26 cellular contexts compared by ENCODE assay signal in the genomic region with DNA sequence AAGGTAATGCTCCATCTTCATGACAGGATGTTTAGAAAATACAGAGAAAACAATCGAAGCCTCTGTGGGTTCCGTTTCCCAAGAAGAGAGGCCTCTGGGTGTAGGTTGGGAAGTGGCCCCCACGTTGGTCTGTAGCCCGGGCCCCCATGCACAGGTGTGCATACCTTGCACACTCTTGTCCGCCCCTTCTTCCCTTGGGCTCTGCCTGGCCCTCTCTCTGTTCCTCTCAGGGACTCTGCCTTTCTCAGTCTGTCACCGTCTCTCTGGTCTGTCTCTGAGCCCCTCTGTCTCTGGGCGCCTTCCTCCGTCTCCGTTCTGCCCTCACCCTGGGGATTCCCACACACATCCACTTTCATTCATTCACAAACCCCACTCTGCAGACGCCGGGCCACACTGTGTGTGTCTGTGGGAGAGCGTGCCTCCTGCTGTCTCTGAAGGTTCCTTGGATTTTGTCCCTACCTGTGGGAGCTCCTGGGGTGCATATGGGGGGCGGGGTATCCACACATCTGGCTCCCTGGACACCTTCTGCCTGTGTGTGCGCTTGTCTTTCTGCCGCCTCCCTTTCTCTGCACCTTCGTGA.
DNase-seq lines count a peak whose midpoint lies in the region; ATAC-seq, FAIRE-seq and TF ChIP-seq lines count a peak whose summit lies in the region.
"Had no signal": no experiment of that assay in that cellular context is flagged by ENCODE, and none has a peak within 500 bp of the region (broad histone marks: within the 10 kb centered on the region; RNA-seq: fewer than 3 reads in every experiment).

No MANE protein-coding gene starts in this region.

- H3K4ac ChIP-seq in H1 (replicated peaks; ENCODE audit: insufficient read length, low read depth, low read length): no peak overlapping the region

- CTCF ChIA-PET in H1 (lab: Charles Lee; ENCODE audit: partially characterized antibody): no interaction called here
- CTCF ChIA-PET in PC-3 (lab: Charles Lee): no interaction called here

- no peak overlapping the region for H3K23ac ChIP-seq in H1 (ENCODE audit: insufficient read length)

- H3K9me3 Mint-ChIP-seq in neural progenitor cell: peaks cover 2% of the 10 kb centered on the region
- H3K9me3 Mint-ChIP-seq: CD4-positive, CD25-positive, alpha-beta regulatory T cell had no signal

- TF ChIP-seq EP300 in H1 (IDR thresholded peaks at IDR 0.05; ENCODE audit: borderline replicate concordance in 1 of 2, low read depth in 2 of 2, low read length in 2 of 2): no peak
- no peak for TF ChIP-seq EP300 in gastroesophageal sphincter (IDR thresholded peaks at IDR 0.05)

- H3K79me1 ChIP-seq in H1 (ENCODE audit: low read depth, low read length): peaks cover 3% of the 10 kb centered on the region; the same call in 1 of the 2 replicates

- H3K4me3 ChIP-seq in BLaER1 (no peak overlapping the region), RWPE2 (ENCODE audit: severe bottlenecking) (no peak overlapping the region), H1 (ENCODE audit: extremely low read depth in 1 of 4, insufficient read depth in 2 of 4, low read depth in 3 of 4, low read length in 4 of 4) (no peak overlapping the region), neural progenitor cell (no peak overlapping the region), PC-3 (ENCODE audit: low read length) (no peak overlapping the region), gastroesophageal sphincter (no peak overlapping the region)
- H3K4me3 ChIP-seq: K562 had no signal

- peak overlapping the region; percentile 5; the same call in 1 of the 2 replicates for H4K8ac ChIP-seq in H1 (ENCODE audit: extremely low read depth, insufficient read depth, low read length)

- peak; percentile 71 for DNase-seq in RWPE2 (ENCODE audit: low spot score)
- no peak for DNase-seq in H1 (ENCODE audit: low read depth in 1 of 2, low spot score in 2 of 2)
- DNase-seq in neural progenitor cell (ENCODE audit: low spot score): no peak
- no peak for DNase-seq in PC-3
- no peak for DNase-seq in left lobe of liver (ENCODE audit: low spot score)
- DNase-seq in retina: no peak
- DNase-seq: 8988T; ACHN; BE2C; CD4-positive, CD25-positive, alpha-beta regulatory T cell; DMS153; DND-41; H7; Kasumi-1; NCI-H1092 treated with DMSO at 0.1 percent for 48 hours; NCI-H1436; NCI-H187 treated with DMSO at 0.1 percent for 48 hours; NCI-H2171 treated with DMSO at 0.1 percent for 48 hours; NCI-H524 treated with DMSO at 0.1 percent for 48 hours; NCI-H774; SJCRH30 had no signal

- H4K5ac ChIP-seq in H1 (ENCODE audit: insufficient read length, low read depth, low read length): no peak overlapping the region

- H3K79me2 ChIP-seq in H1 (ENCODE audit: control insufficient read depth in 1 of 2, insufficient read depth in 2 of 2, low read length in 2 of 2): no peaks in the 10 kb centered on the region
- H3K79me2 ChIP-seq in neural progenitor cell (ENCODE audit: low read depth): no peaks in the 10 kb centered on the region
- no peaks in the 10 kb centered on the region for H3K79me2 ChIP-seq in PC-3 (ENCODE audit: low read length)

- H2BK5ac ChIP-seq in H1 (ENCODE audit: low read depth, low read length): no peak overlapping the region; the same call in 1 of the 2 replicates

- H2BK20ac ChIP-seq in H1 (ENCODE audit: low read length): no peak overlapping the region

- H3K4me2 ChIP-seq in BLaER1: peak overlapping the region; percentile 42; the same call in 1 of the 2 replicates
- no peak overlapping the region; a peak in 2 of 4 replicates for H3K4me2 ChIP-seq in H1 (ENCODE audit: insufficient read depth in 1 of 2, low read depth in 2 of 2, low read length in 2 of 2)
- no peak overlapping the region for H3K4me2 ChIP-seq in neural progenitor cell
- H3K4me2 ChIP-seq in PC-3 (ENCODE audit: low read length): no peak overlapping the region

- peaks cover 8% of the 10 kb centered on the region for H3K27me3 Mint-ChIP-seq in neural progenitor cell (ENCODE audit: insufficient read depth, low read depth)

- peak overlapping the region; percentile 32; the same call in 1 of the 2 replicates for H3K18ac ChIP-seq in H1 (ENCODE audit: extremely low read depth, low read length)

- H3K4me1 Mint-ChIP-seq in neural progenitor cell: peaks cover 39% of the 10 kb centered on the region

- TF ChIP-seq RAD21 in H1 (IDR thresholded peaks at IDR 0.05 in 1 of 2, conservative IDR thresholded peaks at IDR 0.05 in 1 of 2; ENCODE audit: low read depth in 2 of 2, low read length in 2 of 2): no peak

- H2BK120ac ChIP-seq in H1 (replicated peaks; ENCODE audit: low read depth, low read length): no peak overlapping the region

- POLR2A ChIA-PET in H1 (lab: Charles Lee; ENCODE audit: partially characterized antibody): interaction anchor here (1.2 kb wide), 1 partner anchor 152 kb away, joined by 5 read pairs; no protein-coding TSS in a partner anchor
- POLR2A ChIA-PET in PC-3 (lab: Charles Lee; ENCODE audit: unreplicated experiment): no interaction called here

- peak overlapping the region; percentile 64 for H3K27ac Mint-ChIP-seq in neural progenitor cell

- H3K9me3 ChIP-seq in BLaER1 (no peaks in the 10 kb centered on the region), RWPE2 (ENCODE audit: severe bottlenecking) (no peaks in the 10 kb centered on the region), H1 (ENCODE audit: insufficient read depth in 2 of 2, low read depth in 1 of 2, low read length in 1 of 2) (no peaks in the 10 kb centered on the region), neural progenitor cell (ENCODE audit: low read depth) (no peaks in the 10 kb centered on the region), PC-3 (ENCODE audit: low read length) (no peaks in the 10 kb centered on the region), gastroesophageal sphincter (no peaks in the 10 kb centered on the region)
- H3K9me3 ChIP-seq: BE2C, SJCRH30 had no signal

- H3F3A ChIP-seq in neural progenitor cell (ENCODE audit: low read depth): peaks cover 16% of the 10 kb centered on the region
- no peaks in the 10 kb centered on the region for H3F3A ChIP-seq in PC-3 (ENCODE audit: low read length, unreplicated experiment)

- no peak for FAIRE-seq in H1 (lab: Jason Lieb, UNC)
- FAIRE-seq: GM12892, K562 had no signal

- H3K9ac ChIP-seq in BLaER1: no peak overlapping the region
- no peak overlapping the region; a peak in 1 of 7 replicates for H3K9ac ChIP-seq in H1 (replicated peaks in 1 of 4; ENCODE audit: extremely low read depth in 1 of 4, low read depth in 3 of 4, low read length in 3 of 4)
- no peak overlapping the region for H3K9ac ChIP-seq in neural progenitor cell
- no peak overlapping the region for H3K9ac ChIP-seq in PC-3 (ENCODE audit: low read length)

- peak overlapping the region; percentile 24 for H3K4me3 Mint-ChIP-seq in neural progenitor cell
- H3K4me3 Mint-ChIP-seq: CD4-positive, CD25-positive, alpha-beta regulatory T cell had no signal

- H3K23me2 ChIP-seq in H1 (ENCODE audit: low read depth, low read length): peaks cover 7% of the 10 kb centered on the region; the same call in 1 of the 2 replicates

- intact Hi-C loops in PC-3 (cut with micrococcal nuclease): no loop called here

- no peak overlapping the region for H3K27ac ChIP-seq in BLaER1
- H3K27ac ChIP-seq in RWPE2 (ENCODE audit: poor library complexity, severe bottlenecking): no peak overlapping the region
- H3K27ac ChIP-seq in H1 (ENCODE audit: low read depth, low read length): no peak overlapping the region
- no peak overlapping the region for H3K27ac ChIP-seq in neural progenitor cell
- H3K27ac ChIP-seq in PC-3 (ENCODE audit: low read length): no peak overlapping the region
- H3K27ac ChIP-seq in gastroesophageal sphincter: no peak overlapping the region
- H3K27ac ChIP-seq: SJCRH30 had no signal

- TF ChIP-seq POLR2A in H1 (IDR thresholded peaks at IDR 0.05; ENCODE audit: control extremely low read depth in 1 of 2, low read depth in 2 of 2, low read length in 2 of 2) (no peak), gastroesophageal sphincter (IDR thresholded peaks at IDR 0.05) (no peak)

- no peak overlapping the region for H3K14ac ChIP-seq in H1 (ENCODE audit: insufficient read length)

- no peak for ATAC-seq in RWPE2 (ENCODE audit: low read depth)
- no peak for ATAC-seq in PC-3
- no peak for ATAC-seq in left lobe of liver
- ATAC-seq in gastroesophageal sphincter: no peak
- ATAC-seq: K562, Right ventricle myocardium inferior had no signal

- no peak overlapping the region for H3K56ac ChIP-seq in H1 (replicated peaks; ENCODE audit: insufficient read length, low read depth, low read length)

- H3K36me3 ChIP-seq in BLaER1 (no peaks in the 10 kb centered on the region), RWPE2 (ENCODE audit: low read depth) (no peaks in the 10 kb centered on the region), H1 (ENCODE audit: control insufficient read depth in 2 of 4, insufficient read depth in 4 of 4, low read length in 3 of 4) (no peaks in the 10 kb centered on the region; a peak in 1 of 8 replicates), neural progenitor cell (no peaks in the 10 kb centered on the region), PC-3 (ENCODE audit: low read depth, low read length) (no peaks in the 10 kb centered on the region), gastroesophageal sphincter (no peaks in the 10 kb centered on the region)
- H3K36me3 ChIP-seq: BE2C, SJCRH30 had no signal

- no peak for TF ChIP-seq CTCF in RWPE2 (IDR thresholded peaks at IDR 0.05; ENCODE audit: poor library complexity, severe bottlenecking)
- TF ChIP-seq CTCF in H1 (IDR thresholded peaks at IDR 0.05; ENCODE audit: control extremely low read depth in 1 of 3, insufficient read depth in 1 of 3, low read depth in 1 of 3, low read length in 3 of 3): no peak
- no peak for TF ChIP-seq CTCF in neural progenitor cell (IDR thresholded peaks at IDR 0.05)
- no peak for TF ChIP-seq CTCF in PC-3 (conservative IDR thresholded peaks at IDR 0.05; ENCODE audit: low read depth, low read length)
- no peak for TF ChIP-seq CTCF in gastroesophageal sphincter (IDR thresholded peaks at IDR 0.05)

- no peaks in the 10 kb centered on the region for H4K20me1 ChIP-seq in BLaER1
- no peaks in the 10 kb centered on the region for H4K20me1 ChIP-seq in H1 (replicated peaks in 1 of 2; ENCODE audit: control insufficient read depth in 1 of 2, insufficient read depth in 2 of 2, low read length in 2 of 2)
- H4K20me1 ChIP-seq in neural progenitor cell (ENCODE audit: low read depth): no peaks in the 10 kb centered on the region
- no peaks in the 10 kb centered on the region for H4K20me1 ChIP-seq in PC-3 (ENCODE audit: low read length)

- no peak overlapping the region; the same call in 1 of the 2 replicates for H2BK15ac ChIP-seq in H1 (ENCODE audit: low read length)

- H3K9me2 ChIP-seq in PC-3 (replicated peaks; ENCODE audit: low read length): no peaks in the 10 kb centered on the region

- no peak overlapping the region for H4K91ac ChIP-seq in H1 (replicated peaks; ENCODE audit: insufficient read length, low read length)

- H2BK12ac ChIP-seq in H1 (ENCODE audit: low read depth, low read length): peak overlapping the region; percentile 75

- no peaks in the 10 kb centered on the region for H3K27me3 ChIP-seq in BLaER1
- peaks cover 33% of the 10 kb centered on the region for H3K27me3 ChIP-seq in RWPE2 (ENCODE audit: insufficient read depth, poor library complexity, severe bottlenecking)
- H3K27me3 ChIP-seq in H1 (replicated peaks in 1 of 4; ENCODE audit: control insufficient read depth in 3 of 4, extremely low read depth in 1 of 4, insufficient read depth in 3 of 4, low read length in 3 of 4): no peaks in the 10 kb centered on the region; a peak in 1 of 7 replicates
- no peaks in the 10 kb centered on the region for H3K27me3 ChIP-seq in neural progenitor cell
- peaks cover 33% of the 10 kb centered on the region for H3K27me3 ChIP-seq in PC-3 (ENCODE audit: low read length)
- peaks cover 41% of the 10 kb centered on the region for H3K27me3 ChIP-seq in gastroesophageal sphincter
- H3K27me3 ChIP-seq: BE2C had no signal

- 0 out of 2 replicates have a peak overlapping the region, but pooled peaks have one; percentile 87 for H2AK5ac ChIP-seq in H1 (ENCODE audit: low read depth, low read length)

- no peaks in the 10 kb centered on the region for H3K36me3 Mint-ChIP-seq in neural progenitor cell
- H3K36me3 Mint-ChIP-seq: CD4-positive, CD25-positive, alpha-beta regulatory T cell had no signal

- H2AFZ ChIP-seq in H1 (ENCODE audit: low read length): no peak overlapping the region
- no peak overlapping the region for H2AFZ ChIP-seq in neural progenitor cell (replicated peaks)
- no peak overlapping the region for H2AFZ ChIP-seq in PC-3 (ENCODE audit: low read length)

- 81% methylated on average over 15 of the region's 16 CpGs; no CpG with 5 or more reads in 1 of the 2 experiments for WGBS in H1 (ENCODE audit: extremely low coverage in 1 of 2, insufficient coverage in 1 of 2, insufficient read length in 1 of 2, insufficient replicate concordance in 2 of 2, low coverage in 1 of 2, low lambda C conversion rate in 2 of 2, missing lambda C conversion rate in 1 of 2), 2 experiments
- 63% methylated on average over 15 of the region's 16 CpGs; no CpG with 5 or more reads in 1 of the 2 donors for WGBS in gastroesophageal sphincter (ENCODE audit: low coverage in 1 of 2), 2 donors

- BruUV-seq in PC-3 (replicated peaks; lab: Mats Ljungman, UMichigan): no TSS peak

- H3K4me1 ChIP-seq in BLaER1 (peaks cover 12% of the 10 kb centered on the region), RWPE2 (ENCODE audit: insufficient read depth, poor library complexity, severe bottlenecking) (no peaks in the 10 kb centered on the region), H1 (replicated peaks in 1 of 4; ENCODE audit: control insufficient read depth in 3 of 4, insufficient read depth in 4 of 4, low read length in 3 of 4) (peaks cover 0 to 36% (median 17%) of the 10 kb centered on the region in 4 experiments; a peak in 6 of 7 replicates), neural progenitor cell (peaks cover 46% of the 10 kb centered on the region), PC-3 (ENCODE audit: insufficient read depth, low read length) (no peaks in the 10 kb centered on the region), gastroesophageal sphincter (no peaks in the 10 kb centered on the region)
- H3K4me1 ChIP-seq: BE2C had no signal
